ENCODE assay signal across 2 cellular contexts in the genomic region with DNA sequence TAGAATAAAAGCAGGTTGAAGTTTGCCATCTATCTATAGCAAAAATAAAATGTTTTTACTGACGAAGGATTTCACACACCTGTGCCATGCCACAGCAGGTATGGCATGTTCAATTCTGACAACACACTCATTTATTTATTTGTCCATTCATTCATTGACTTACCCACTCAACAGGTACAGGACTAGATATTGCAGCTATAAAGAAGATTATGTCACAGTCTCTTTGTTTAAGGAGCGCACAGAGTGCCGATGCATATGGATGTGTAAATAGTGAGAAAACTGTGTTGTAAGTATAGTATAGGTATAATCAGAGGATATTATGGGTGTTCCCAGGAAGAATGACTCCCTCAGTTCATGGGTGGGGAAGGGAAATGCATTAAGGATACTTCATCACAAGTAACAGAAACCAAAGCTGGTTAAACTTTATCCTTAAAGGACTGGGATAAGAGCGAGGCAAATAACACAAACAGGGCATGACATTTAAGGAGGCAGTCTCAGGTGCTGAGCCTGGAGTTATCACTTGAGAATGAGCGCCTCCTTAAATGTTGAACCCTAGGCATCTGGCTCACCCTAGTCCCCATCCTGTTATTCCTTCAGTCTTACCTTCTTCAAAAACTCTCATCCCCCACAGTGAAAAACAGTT.
TF ChIP-seq lines count a peak whose summit lies in the region.

No MANE protein-coding gene starts in this region.

TF ChIP-seq in endothelial cell of umbilical vein, 7 proteins besides CTCF, POLR2A, EP300 and RAD21:
- TF ChIP-seq, protein P1, sequence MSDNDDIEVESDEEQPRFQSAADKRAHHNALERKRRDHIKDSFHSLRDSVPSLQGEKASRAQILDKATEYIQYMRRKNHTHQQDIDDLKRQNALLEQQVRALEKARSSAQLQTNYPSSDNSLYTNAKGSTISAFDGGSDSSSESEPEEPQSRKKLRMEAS (IDR thresholded peaks at IDR 0.05; ENCODE audit: insufficient read depth, insufficient read length): no peak
- peak; percentile 13 for TF ChIP-seq FOS (IDR thresholded peaks at IDR 0.05; ENCODE audit: borderline replicate concordance, insufficient read depth, low read length)

TF ChIP-seq in GM12891, 5 proteins besides CTCF, POLR2A, EP300 and RAD21:
- TF ChIP-seq POLR2AphosphoS5 (IDR thresholded peaks at IDR 0.05; ENCODE audit: low read depth, low read length): no peak
- no peak for TF ChIP-seq SPI1 (IDR thresholded peaks at IDR 0.05; ENCODE audit: low read depth, low read length)
- no peak for TF ChIP-seq PAX5 (IDR thresholded peaks at IDR 0.05; ENCODE audit: insufficient read depth, low read length, severe bottlenecking)
- TF ChIP-seq POU2F2 (IDR thresholded peaks at IDR 0.05; ENCODE audit: low read depth, low read length): no peak
- no peak for TF ChIP-seq TAF1 (IDR thresholded peaks at IDR 0.05; ENCODE audit: low read depth, low read length)
